Comparison of ENCODE assay signal across 10 cellular contexts in genomic region chr13:114069376-114070097, GRCh38.
A peak's percentile ranks its signal among the peaks of the same experiment; 100 is the strongest.
DNase-seq lines count a peak whose midpoint lies in the region; ATAC-seq and TF ChIP-seq lines count a peak whose summit lies in the region.
"Had no signal": no experiment of that assay in that cellular context is flagged by ENCODE, and none has a peak within 500 bp of the region (broad histone marks: within the 10 kb centered on the region; RNA-seq: fewer than 3 reads in every experiment).

No MANE protein-coding gene starts in this region.

- POLR2A ChIA-PET in CD8-positive, alpha-beta T cell (lab: Charles Lee) = no interaction called here

- WGBS in spleen, 5 donors = 80 to 89% (median 84%) methylated on average over 16 to 32 of the region's 32 CpGs

- no peaks in the 10 kb centered on the region for H3K27me3 Mint-ChIP-seq in CD8-positive, alpha-beta T cell (ENCODE audit: low read depth)
- no peaks in the 10 kb centered on the region for H3K27me3 Mint-ChIP-seq in T-helper 17 cell

- no peaks in the 10 kb centered on the region for H3K9me3 ChIP-seq in CD8-positive, alpha-beta T cell (ENCODE audit: low read length)
- H3K9me3 ChIP-seq in T-helper 17 cell (ENCODE audit: control insufficient read depth, low read length, poor library complexity, severe bottlenecking) = no peaks in the 10 kb centered on the region
- H3K9me3 ChIP-seq in spleen = no peaks in the 10 kb centered on the region

- ATAC-seq in CD8-positive, alpha-beta T cell = no peak
- ATAC-seq in T-helper 17 cell (no peak), left lobe of liver (no peak), HG02678 (IDR thresholded peaks at IDR 0.05; ENCODE audit: unreplicated experiment) (no peak), HG03280 (IDR thresholded peaks at IDR 0.05; ENCODE audit: unreplicated experiment) (no peak)

- TF ChIP-seq POLR2A in spleen (IDR thresholded peaks at IDR 0.05) = no peak

- intact Hi-C loops in CD8-positive, alpha-beta T cell (cut with DNase I, micrococcal nuclease) = loop anchor here (5.0 kb wide), 3 partner anchors 43 to 252 kb away; no protein-coding TSS in a partner anchor
- intact Hi-C loops in spleen (cut with DNase I; ENCODE audit: low total_unique reads) = no loop called here

- H3K4me3 ChIP-seq in CD8-positive, alpha-beta T cell (ENCODE audit: low read depth, low read length) = no peak overlapping the region
- peak overlapping the region in 1 of 8 donors; percentile 36 for H3K4me3 ChIP-seq in spleen

- peak overlapping the region; percentile 98 for H3K27ac Mint-ChIP-seq in CD8-positive, alpha-beta T cell
- H3K27ac Mint-ChIP-seq in T-helper 17 cell = peak overlapping the region; percentile 96

- TF ChIP-seq CTCF in CD8-positive, alpha-beta T cell (IDR thresholded peaks at IDR 0.05) = no peak
- no peak for TF ChIP-seq CTCF in spleen (IDR thresholded peaks at IDR 0.05 in 8 of 11, conservative IDR thresholded peaks at IDR 0.05 in 3 of 11)

- no peak for DNase-seq in CD8-positive, alpha-beta T cell
- DNase-seq in T-helper 17 cell (no peak), left lobe of liver (ENCODE audit: low spot score) (peak; percentile 33), spleen (no peak), EL (no peak), middle frontal gyrus (ENCODE audit: extremely low spot score, low spot score) (no peak)
- DNase-seq: activated CD4-positive, alpha-beta T cell treated with anti-CD3 and anti-CD28 coated beads, Interleukin-2, amount 50 U/mL, for 48 hours; DMS79 treated with DMSO at 0.1 percent for 48 hours had no signal

- peaks cover 57% of the 10 kb centered on the region for H3K36me3 Mint-ChIP-seq in CD8-positive, alpha-beta T cell
- H3K36me3 Mint-ChIP-seq in T-helper 17 cell (ENCODE audit: low read depth) = peaks cover 10% of the 10 kb centered on the region

- H3K4me1 ChIP-seq in CD8-positive, alpha-beta T cell (ENCODE audit: insufficient read depth, low read length) = peaks cover 47% of the 10 kb centered on the region
- peaks cover 44 to 49% (median 47%) of the 10 kb centered on the region in 6 donors for H3K4me1 ChIP-seq in spleen

- H3K4me1 Mint-ChIP-seq in CD8-positive, alpha-beta T cell (ENCODE audit: low read depth) = peaks cover 62% of the 10 kb centered on the region
- H3K4me1 Mint-ChIP-seq in T-helper 17 cell = peaks cover 51% of the 10 kb centered on the region

- no peaks in the 10 kb centered on the region for H3K27me3 ChIP-seq in CD8-positive, alpha-beta T cell (ENCODE audit: insufficient read depth, low read length)
- H3K27me3 ChIP-seq in spleen (replicated peaks in 1 of 7) = no peaks in the 10 kb centered on the region

- H3K4me3 Mint-ChIP-seq in CD8-positive, alpha-beta T cell = no peak overlapping the region
- H3K4me3 Mint-ChIP-seq in T-helper 17 cell = no peak overlapping the region

- no peaks in the 10 kb centered on the region for H3K9me3 Mint-ChIP-seq in CD8-positive, alpha-beta T cell

- H3K36me3 ChIP-seq in CD8-positive, alpha-beta T cell (ENCODE audit: insufficient read depth, low read length) = peaks cover 39% of the 10 kb centered on the region
- peaks cover 0 to 38% (median 11%) of the 10 kb centered on the region in 6 donors for H3K36me3 ChIP-seq in spleen

- no peak overlapping the region for H3K27ac ChIP-seq in CD8-positive, alpha-beta T cell (ENCODE audit: low read depth, low read length)
- H3K27ac ChIP-seq in spleen = peak overlapping the region in 6 of 8 donors; percentile 87 to 96 (median 93)

- CTCF ChIA-PET in CD8-positive, alpha-beta T cell (lab: Charles Lee) = interaction anchor here (1.1 kb wide), 1 partner anchor 157 kb away, joined by 4 read pairs; no protein-coding TSS in a partner anchor
